19 cellular contexts compared by ENCODE assay signal in the genomic region with DNA sequence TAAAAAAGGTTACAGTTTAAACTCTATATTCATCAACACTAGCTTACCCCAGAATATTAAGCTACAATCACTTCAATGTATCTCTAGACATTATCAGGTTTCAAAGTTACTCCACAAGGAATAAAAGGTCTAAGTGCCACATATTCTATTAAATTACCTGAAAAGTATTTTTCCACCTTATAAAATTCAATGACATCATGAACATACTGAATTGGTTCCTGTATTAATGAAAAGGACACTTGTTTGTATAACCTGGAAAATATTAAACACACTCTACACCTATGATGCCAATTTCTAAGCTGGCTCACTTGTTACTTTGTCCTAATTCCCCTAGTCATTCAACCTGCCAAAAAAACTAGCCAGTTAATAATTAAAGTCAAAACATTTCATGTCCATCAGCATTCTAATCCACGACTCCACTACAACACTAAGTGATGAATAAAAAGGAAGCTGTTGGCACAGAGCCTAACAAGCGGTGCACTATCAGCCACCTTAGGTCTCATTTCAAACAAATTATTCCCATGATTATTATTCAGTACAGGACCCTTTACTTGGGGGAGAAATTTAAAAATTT. TPM values are rescaled to one million over a fixed set of nuclear protein-coding genes. Genes with fewer than 3 reads are reported as not detected.
A peak's percentile ranks its signal among the peaks of the same experiment; 100 is the strongest.
DNase-seq lines count a peak whose midpoint lies in the region; ATAC-seq and TF ChIP-seq lines count a peak whose summit lies in the region.
"Had no signal": no experiment of that assay in that cellular context is flagged by ENCODE, and none has a peak within 500 bp of the region (broad histone marks: within the 10 kb centered on the region; RNA-seq: fewer than 3 reads in every experiment).

No MANE protein-coding gene starts in this region.

- peak overlapping the region; percentile 83 for H3K27ac Mint-ChIP-seq in activated T-cell treated with anti-CD3 and anti-CD28 coated beads, Interleukin-2, amount 50 U/mL, for 72 hours
- H3K27ac Mint-ChIP-seq in progenitor cell of endocrine pancreas: peak overlapping the region; percentile 14
- H3K27ac Mint-ChIP-seq in activated naive CD4-positive, alpha-beta T cell treated with anti-CD3 and anti-CD28 coated beads for 36 hours: no peak overlapping the region
- H3K27ac Mint-ChIP-seq: activated CD4-positive, alpha-beta T cell treated with anti-CD3 and anti-CD28 coated beads, Interleukin-2, amount 10 ng/mL, durations not matched to agents 7 days and 5 days had no signal

- H3K4me1 Mint-ChIP-seq in activated T-cell treated with anti-CD3 and anti-CD28 coated beads, Interleukin-2, amount 50 U/mL, for 72 hours (ENCODE audit: low read depth): peaks cover 32% of the 10 kb centered on the region
- H3K4me1 Mint-ChIP-seq in progenitor cell of endocrine pancreas (ENCODE audit: low read depth): peaks cover 20% of the 10 kb centered on the region
- peaks cover 46% of the 10 kb centered on the region for H3K4me1 Mint-ChIP-seq in activated naive CD4-positive, alpha-beta T cell treated with anti-CD3 and anti-CD28 coated beads for 36 hours (ENCODE audit: low read depth)

- H3K4me3 Mint-ChIP-seq in activated T-cell treated with anti-CD3 and anti-CD28 coated beads, Interleukin-2, amount 50 U/mL, for 72 hours: no peak overlapping the region
- H3K4me3 Mint-ChIP-seq in progenitor cell of endocrine pancreas (ENCODE audit: low read depth): no peak overlapping the region
- no peak overlapping the region for H3K4me3 Mint-ChIP-seq in activated naive CD4-positive, alpha-beta T cell treated with anti-CD3 and anti-CD28 coated beads for 36 hours
- H3K4me3 Mint-ChIP-seq: activated CD4-positive, alpha-beta T cell treated with anti-CD3 and anti-CD28 coated beads, Interleukin-2, amount 10 ng/mL, durations not matched to agents 7 days and 5 days had no signal

- peaks cover 6 to 37% of the 10 kb centered on the region in 2 donors for H3K36me3 Mint-ChIP-seq in activated T-cell treated with anti-CD3 and anti-CD28 coated beads, Interleukin-2, amount 50 U/mL, for 72 hours (ENCODE audit: insufficient read depth in 2 of 2)
- peaks cover 20% of the 10 kb centered on the region for H3K36me3 Mint-ChIP-seq in progenitor cell of endocrine pancreas (ENCODE audit: insufficient read depth)
- peaks cover 32% of the 10 kb centered on the region for H3K36me3 Mint-ChIP-seq in activated naive CD4-positive, alpha-beta T cell treated with anti-CD3 and anti-CD28 coated beads for 36 hours (ENCODE audit: low read depth)

- no peaks in the 10 kb centered on the region for H3K9me3 Mint-ChIP-seq in activated T-cell treated with anti-CD3 and anti-CD28 coated beads, Interleukin-2, amount 50 U/mL, for 72 hours
- no peaks in the 10 kb centered on the region for H3K9me3 Mint-ChIP-seq in progenitor cell of endocrine pancreas (ENCODE audit: low read depth)
- H3K9me3 Mint-ChIP-seq in activated naive CD4-positive, alpha-beta T cell treated with anti-CD3 and anti-CD28 coated beads for 36 hours: no peaks in the 10 kb centered on the region
- H3K9me3 Mint-ChIP-seq: activated CD4-positive, alpha-beta T cell treated with anti-CD3 and anti-CD28 coated beads, Interleukin-2, amount 10 ng/mL, durations not matched to agents 7 days and 5 days had no signal

- DNase-seq in activated T-cell treated with anti-CD3 and anti-CD28 coated beads, Interleukin-2, amount 50 U/mL, for 72 hours: no peak
- no peak for DNase-seq in activated T-cell treated with anti-CD3 and anti-CD28 coated beads for 4 hours
- peak; percentile 9 for DNase-seq in NCI-H1105 (lab: John Stamatoyannopoulos, UW)
- DNase-seq in glomerular visceral epithelial cell (ENCODE audit: extremely low spot score): peak; percentile 7
- no peak for DNase-seq in progenitor cell of endocrine pancreas (ENCODE audit: low spot score, unreplicated experiment)
- no peak for DNase-seq in iPS-NIHi7 (ENCODE audit: extremely low spot score)
- DNase-seq in activated naive CD4-positive, alpha-beta T cell treated with anti-CD3 and anti-CD28 coated beads for 36 hours: no peak
- DNase-seq: activated CD4-positive, alpha-beta T cell treated with anti-CD3 and anti-CD28 coated beads, Interleukin-2, amount 10 ng/mL, durations not matched to agents 7 days and 5 days; activated effector memory CD4-positive, alpha-beta T cell treated with Interleukin-2 at 50 U/mL for 16 hours; adrenal gland; cortex of kidney; Karpas-422; mammary epithelial cell; NCI-H2029; NCI-H82; small intestine; WERI-Rb-1 had no signal

- CTCF ChIA-PET in activated naive CD4-positive, alpha-beta T cell treated with anti-CD3 and anti-CD28 coated beads for 36 hours (lab: Charles Lee): interaction anchor here (1.1 kb wide), 1 partner anchor 24 kb away, joined by 7 read pairs; no protein-coding TSS in a partner anchor

- no peaks in the 10 kb centered on the region for H3K27me3 Mint-ChIP-seq in activated T-cell treated with anti-CD3 and anti-CD28 coated beads, Interleukin-2, amount 50 U/mL, for 72 hours (ENCODE audit: low read depth)
- no peaks in the 10 kb centered on the region for H3K27me3 Mint-ChIP-seq in progenitor cell of endocrine pancreas
- no peaks in the 10 kb centered on the region for H3K27me3 Mint-ChIP-seq in activated naive CD4-positive, alpha-beta T cell treated with anti-CD3 and anti-CD28 coated beads for 36 hours (ENCODE audit: low read depth)
- H3K27me3 Mint-ChIP-seq: activated CD4-positive, alpha-beta T cell treated with anti-CD3 and anti-CD28 coated beads, Interleukin-2, amount 10 ng/mL, durations not matched to agents 7 days and 5 days had no signal

- ATAC-seq in activated T-cell treated with anti-CD3 and anti-CD28 coated beads, Interleukin-2, amount 50 U/mL, for 72 hours (replicated peaks in 1 of 2): no peak
- ATAC-seq in HG02759 (IDR thresholded peaks at IDR 0.05; ENCODE audit: unreplicated experiment): no peak
- ATAC-seq: SK-N-SH treated with all-trans-retinoic acid at 6 μM for 48 hours had no signal

- TF ChIP-seq CTCF in progenitor cell of endocrine pancreas (IDR thresholded peaks at IDR 0.05; ENCODE audit: unreplicated experiment): no peak

- intact Hi-C loops in activated naive CD4-positive, alpha-beta T cell treated with anti-CD3 and anti-CD28 coated beads for 36 hours (cut with micrococcal nuclease): no loop called here

RNA-seq across cellular contexts. Expression of a gene that starts 12.2 kb away (rescaled TPM):
- total RNA-seq in activated T-cell treated with anti-CD3 and anti-CD28 coated beads, Interleukin-2, amount 50 U/mL, for 72 hours: 10 to 100 TPM; 59.9 to 61.6 TPM
- 68.8 and 83.7 TPM in 2 replicates for total RNA-seq in progenitor cell of endocrine pancreas
- 10 to 100 TPM; 33.3 to 34.3 TPM for total RNA-seq in activated naive CD4-positive, alpha-beta T cell treated with anti-CD3 and anti-CD28 coated beads for 36 hours

Comparison
In these comparisons a context has a peak if more than half of its experiments do, and no peak if none do; other contexts are left out.
1. DNase-seq: peak in NCI-H1105 (single experiment) and glomerular visceral epithelial cell (single experiment); none in activated T-cell treated with anti-CD3 and anti-CD28 coated beads, Interleukin-2, amount 50 U/mL, for 72 hours (0 of 2), activated T-cell treated with anti-CD3 and anti-CD28 coated beads for 4 hours (single experiment), progenitor cell of endocrine pancreas (single experiment), iPS-NIHi7 (single experiment) and activated naive CD4-positive, alpha-beta T cell treated with anti-CD3 and anti-CD28 coated beads for 36 hours (single experiment).